8 cellular contexts compared by ENCODE assay signal in genomic region chr2:36966370-36967235, GRCh38. TPM values are rescaled to one million over a fixed set of nuclear protein-coding genes. Genes with fewer than 3 reads are reported as not detected.
DNase-seq lines count a peak whose midpoint lies in the region; ATAC-seq lines count a peak whose summit lies in the region.

TSS of gene STRN (minus strand) at chr2:36966536. CDS start at chr2:36966463, 73 bp downstream.

- peaks cover 31% of the 10 kb centered on the region for H3K4me1 Mint-ChIP-seq in memory B cell

- H3K27me3 Mint-ChIP-seq in memory B cell: no peaks in the 10 kb centered on the region

- H3K9me3 Mint-ChIP-seq in memory B cell: no peaks in the 10 kb centered on the region

- H3K27ac Mint-ChIP-seq in memory B cell: peak within 1 kb of the TSS; percentile 98

- peak; percentile 97 for ATAC-seq in GM21360 (IDR thresholded peaks at IDR 0.05; ENCODE audit: unreplicated experiment)
- peak; percentile 86 for ATAC-seq in memory B cell (ENCODE audit: low read depth)

- H3K4me3 Mint-ChIP-seq in memory B cell: peak within 1 kb of the TSS; percentile 98

- peak; percentile 98 for DNase-seq in COLO668 (lab: John Stamatoyannopoulos, UW; ENCODE audit: unreplicated experiment)
- peak; percentile 89 for DNase-seq in HT-29 (ENCODE audit: low spot score)
- peak; percentile 90 for DNase-seq in NK-92 treated with Interleukin-12 subunit alpha and Interleukin-12 subunit beta, amount 100 ng/mL, for 24 hours (lab: John Stamatoyannopoulos, UW)
- DNase-seq in activated CD8-positive, alpha-beta memory T cell treated with anti-CD3 and anti-CD28 coated beads for 24 hours: peak; percentile 98
- DNase-seq in effector CD8-positive, alpha-beta T cell (lab: John Stamatoyannopoulos, UW): peak; percentile 94
- peak; percentile 96 to 99 for DNase-seq in memory B cell (ENCODE audit: low spot score in 2 of 2)
- DNase-seq in stimulated activated CD8-positive, alpha-beta memory T cell treated with anti-CD3 and anti-CD28 coated beads, Interleukin-12 subunit alpha, Interleukin-12 subunit beta, amount 100 ng/mL, for 1 hour (ENCODE audit: low read depth): peak; percentile 88

- peaks cover 7% of the 10 kb centered on the region for H3K36me3 Mint-ChIP-seq in memory B cell

RNA-seq across cellular contexts. Expression of gene STRN, which starts in this region (rescaled TPM):
- total RNA-seq in HT-29 (2014; rRNA removed; shearing (Covaris generic)): 4.3 and 4.4 TPM in 2 replicates

Comparison
In these comparisons a context has a peak if more than half of its experiments do, and no peak if none do; other contexts are left out.
1. Peak in every context shown above with its lines: DNase-seq and ATAC-seq.